2 cellular contexts compared by ENCODE assay signal in genomic region chr7:2643386-2644229, GRCh38.
A peak's percentile ranks its signal among the peaks of the same experiment; 100 is the strongest.
TF ChIP-seq lines count a peak whose summit lies in the region.

No MANE protein-coding gene starts in this region.

TF ChIP-seq in HepG2, 621 proteins besides CTCF, POLR2A, EP300 and RAD21:
- TF ChIP-seq RXRA (CRISPR knock-in tag; IDR thresholded peaks at IDR 0.05), result no peak
- no peak for TF ChIP-seq ZNF205 (CRISPR knock-in tag; IDR thresholded peaks at IDR 0.05)
- TF ChIP-seq CBX2 (IDR thresholded peaks at IDR 0.05; ENCODE audit: low read depth, low read length), result no peak
- no peak for TF ChIP-seq CBX2 (CRISPR knock-in tag; IDR thresholded peaks at IDR 0.05; ENCODE audit: low read depth)
- no peak for TF ChIP-seq ZNF317 (CRISPR knock-in tag; IDR thresholded peaks at IDR 0.05)
- TF ChIP-seq ZSCAN21 (CRISPR knock-in tag; IDR thresholded peaks at IDR 0.05; ENCODE audit: borderline replicate concordance), result no peak
- TF ChIP-seq ZBTB44 (CRISPR knock-in tag; IDR thresholded peaks at IDR 0.05), result no peak
- TF ChIP-seq GTF3A (CRISPR knock-in tag; conservative IDR thresholded peaks at IDR 0.05), result no peak
- peak; percentile 75 for TF ChIP-seq AGO2 (optimal IDR thresholded peaks at IDR 0.05; ENCODE audit: low read depth, low read length)
- peak; percentile 93 for TF ChIP-seq HNRNPL (IDR thresholded peaks at IDR 0.05; ENCODE audit: low read depth, low read length)

TF ChIP-seq in endothelial cell of umbilical vein, 7 proteins besides CTCF, POLR2A, EP300 and RAD21:
- TF ChIP-seq FOS (IDR thresholded peaks at IDR 0.05; ENCODE audit: borderline replicate concordance, insufficient read depth, low read length) (no peak), GATA2 (IDR thresholded peaks at IDR 0.05; ENCODE audit: insufficient read depth, insufficient read length, low read depth, low read length) (peak; percentile 20), POLR2AphosphoS5 (IDR thresholded peaks at IDR 0.05; ENCODE audit: insufficient read depth, low read depth, low read length) (no peak), MYC (IDR thresholded peaks at IDR 0.05; ENCODE audit: low read depth, low read length) (no peak)
- TF ChIP-seq, protein P1, sequence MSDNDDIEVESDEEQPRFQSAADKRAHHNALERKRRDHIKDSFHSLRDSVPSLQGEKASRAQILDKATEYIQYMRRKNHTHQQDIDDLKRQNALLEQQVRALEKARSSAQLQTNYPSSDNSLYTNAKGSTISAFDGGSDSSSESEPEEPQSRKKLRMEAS (IDR thresholded peaks at IDR 0.05; ENCODE audit: insufficient read depth, insufficient read length), result no peak
